8 cellular contexts compared by ENCODE assay signal in the genomic region with DNA sequence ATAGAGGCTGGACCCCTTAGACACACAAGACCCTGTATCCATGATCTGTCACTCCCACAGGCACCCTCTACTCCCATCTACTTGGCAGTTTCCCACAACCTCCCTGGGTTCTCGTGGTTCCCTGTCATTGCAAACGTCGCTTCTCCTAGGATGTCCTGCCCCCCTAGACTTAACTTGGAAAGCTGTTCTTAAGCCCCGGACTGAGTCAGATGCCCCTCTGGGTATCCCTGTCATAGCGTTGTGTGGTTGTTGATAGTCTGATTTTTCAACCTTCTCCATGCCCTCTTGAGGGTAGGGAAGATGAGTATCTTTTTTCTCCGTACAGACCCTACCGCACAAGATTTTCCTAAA. TPM values are rescaled to one million over a fixed set of nuclear protein-coding genes. Genes with fewer than 3 reads are reported as not detected.
DNase-seq lines count a peak whose midpoint lies in the region; ATAC-seq and TF ChIP-seq lines count a peak whose summit lies in the region.

No MANE protein-coding gene starts in this region.

- WGBS in psoas muscle, 3 donors, result 7 to 14% (median 13%) methylated on average over 7 of the region's 7 CpGs

- H3K27me3 Mint-ChIP-seq in Caco-2 (ENCODE audit: insufficient read depth, unreplicated experiment), result no peaks in the 10 kb centered on the region

- no peak for TF ChIP-seq CTCF in Caco-2 (IDR thresholded peaks at IDR 0.05; ENCODE audit: insufficient read depth in 1 of 2, low read depth in 1 of 2, low read length in 1 of 2, severe bottlenecking in 1 of 2, unreplicated experiment in 1 of 2)
- TF ChIP-seq CTCF in psoas muscle (IDR thresholded peaks at IDR 0.05), result no peak

- H3K36me3 ChIP-seq in Caco-2 (ENCODE audit: control insufficient read depth, insufficient read depth, low read length) (no peaks in the 10 kb centered on the region), SJSA1 (peaks cover 60% of the 10 kb centered on the region), psoas muscle (ENCODE audit: insufficient read depth in 1 of 2, low read depth in 1 of 2) (peaks cover 0 to 25% of the 10 kb centered on the region in 2 donors)

- H3K9me3 ChIP-seq in Caco-2, result no peaks in the 10 kb centered on the region
- no peaks in the 10 kb centered on the region; the same call in 1 of the 2 replicates for H3K9me3 ChIP-seq in SJSA1 (replicated peaks)
- H3K9me3 ChIP-seq in psoas muscle, result no peaks in the 10 kb centered on the region

- peaks cover 10% of the 10 kb centered on the region for H3K4me1 Mint-ChIP-seq in Caco-2 (ENCODE audit: low read depth, unreplicated experiment)

- peak overlapping the region; percentile 78; the same call in 1 of the 2 replicates for H3K4me3 ChIP-seq in Caco-2 (ENCODE audit: low read depth, low read length)
- H3K4me3 ChIP-seq in SJSA1, result peak overlapping the region; percentile 92
- H3K4me3 ChIP-seq in psoas muscle, result peak overlapping the region; percentile 85

- intact Hi-C loops in Caco-2 (cut with micrococcal nuclease; ENCODE audit: unreplicated experiment) (no loop called here), psoas muscle (cut with DNase I) (loop anchor here (1.0 to 5.0 kb wide), 4 partner anchors 85 to 360 kb away; a partner anchor contains a TSS)

- peak; percentile 5 for ATAC-seq in GM21619 (IDR thresholded peaks at IDR 0.05; ENCODE audit: unreplicated experiment)
- ATAC-seq in esophagus mucosa, result peak; percentile 12
- peak; percentile 9 to 30 (median 18) for ATAC-seq in psoas muscle
- ATAC-seq in GM21717 (IDR thresholded peaks at IDR 0.05; ENCODE audit: unreplicated experiment), result no peak

- H3K27ac ChIP-seq in SJSA1, result peak overlapping the region; percentile 88; the same call in 1 of the 2 replicates
- peak overlapping the region; percentile 91 for H3K27ac ChIP-seq in psoas muscle

- H3K27me3 ChIP-seq in Caco-2 (replicated peaks; ENCODE audit: control insufficient read depth, insufficient read depth, low read length) (no peaks in the 10 kb centered on the region), SJSA1 (replicated peaks) (peaks cover 12% of the 10 kb centered on the region), psoas muscle (ENCODE audit: insufficient read depth in 3 of 3, low read length in 2 of 3) (no peaks in the 10 kb centered on the region)

- peak overlapping the region; percentile 87 for H3K4me3 Mint-ChIP-seq in Caco-2 (ENCODE audit: unreplicated experiment)

- peak overlapping the region; percentile 91 for H3K27ac Mint-ChIP-seq in Caco-2 (ENCODE audit: unreplicated experiment)

- no peaks in the 10 kb centered on the region for H3K9me3 Mint-ChIP-seq in Caco-2 (ENCODE audit: unreplicated experiment)

- H3K36me3 Mint-ChIP-seq in Caco-2 (ENCODE audit: insufficient read depth, unreplicated experiment), result peaks cover 80% of the 10 kb centered on the region

- H3K4me1 ChIP-seq in Caco-2 (no peaks in the 10 kb centered on the region), SJSA1 (replicated peaks) (peaks cover 24% of the 10 kb centered on the region), psoas muscle (peaks cover 14% of the 10 kb centered on the region)

- DNase-seq in Caco-2 (no peak), SJSA1 (ENCODE audit: low read depth in 1 of 2, low spot score in 2 of 2) (no peak), psoas muscle (no peak), NCI-H146 treated with DMSO at 0.1 percent for 48 hours (lab: John Stamatoyannopoulos, UW; ENCODE audit: unreplicated experiment) (no peak), AML-193 (lab: John Stamatoyannopoulos, UW) (no peak)

- POLR2A ChIA-PET in Caco-2 (lab: Charles Lee), result no interaction called here

- BruUV-seq in Caco-2 (replicated peaks; lab: Mats Ljungman, UMichigan), result no TSS peak

- CTCF ChIA-PET in Caco-2 (lab: Charles Lee), result interaction anchor here (0.9 kb wide), 1 partner anchor 85 kb away, joined by 3 read pairs; no protein-coding TSS in a partner anchor

RNA-seq across cellular contexts. Expression of a gene that starts 11.8 kb away (rescaled TPM):
- total RNA-seq in Caco-2 (2022) (52.1 and 54.0 TPM in 2 replicates), esophagus mucosa (33.3 TPM), psoas muscle (10 to 100 TPM in 2 of 4 donors, 1 to 10 TPM in 2; 7.0 to 20.8 (median 9.2) TPM)
- 52.7 and 64.3 TPM in 2 replicates for total RNA-seq in SJSA1 (2014; rRNA removed; shearing (Covaris generic))
- polyA plus RNA-seq in psoas muscle, result 10 to 100 TPM; 14.0 to 81.6 (median 17.4) TPM

RNA-seq across cellular contexts. Expression of a gene that starts 35.3 kb away (rescaled TPM):
- 23.1 and 25.1 TPM in 2 replicates for total RNA-seq in Caco-2 (2022)
- 17.4 and 26.1 TPM in 2 replicates for total RNA-seq in SJSA1 (2014; rRNA removed; shearing (Covaris generic))
- 24.3 TPM for total RNA-seq in esophagus mucosa
- total RNA-seq in psoas muscle, result 10 to 100 TPM in 3 of 4 donors, 1 to 10 TPM in 1; 7.5 to 17.5 (median 12.2) TPM
- polyA plus RNA-seq in psoas muscle, result 10 to 100 TPM in 2 of 3 donors, 1 to 10 TPM in 1; 7.3 to 12.9 (median 10.8) TPM
